12 cellular contexts compared by ENCODE assay signal in the genomic region with DNA sequence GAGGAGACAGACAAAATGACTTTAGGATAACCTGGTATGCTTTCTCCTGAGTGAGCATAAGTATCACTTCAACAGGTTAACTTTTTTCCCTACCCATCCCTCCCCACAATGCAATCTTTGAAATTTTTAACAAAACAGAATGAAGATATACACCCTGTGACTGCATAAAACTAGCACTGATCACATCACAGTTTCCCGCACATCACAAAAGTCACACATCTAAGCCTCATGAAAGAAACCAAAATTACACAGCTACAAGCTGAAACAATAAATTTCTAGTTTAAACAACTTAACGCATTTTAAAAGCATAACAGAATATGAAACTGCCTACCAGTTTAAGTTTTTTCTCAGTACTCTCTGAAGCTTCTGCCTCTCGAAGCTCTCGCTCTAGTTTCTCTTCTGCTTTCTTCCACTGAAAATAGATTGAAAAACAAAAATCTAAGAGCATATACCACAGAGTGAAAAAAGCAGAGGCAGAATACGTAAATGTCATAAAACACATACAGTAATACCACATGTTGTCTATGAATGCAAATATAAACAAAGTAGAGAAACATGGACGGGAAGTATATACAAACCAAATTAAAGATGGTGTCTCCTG. TPM values are rescaled to one million over a fixed set of nuclear protein-coding genes. Genes with fewer than 3 reads are reported as not detected.
A peak's percentile ranks its signal among the peaks of the same experiment; 100 is the strongest.
DNase-seq lines count a peak whose midpoint lies in the region; ATAC-seq and TF ChIP-seq lines count a peak whose summit lies in the region.
"Had no signal": no experiment of that assay in that cellular context is flagged by ENCODE, and none has a peak within 500 bp of the region (broad histone marks: within the 10 kb centered on the region; RNA-seq: fewer than 3 reads in every experiment).

No MANE protein-coding gene starts in this region.

- H3K36me3 ChIP-seq in ovary, result no peaks in the 10 kb centered on the region

- H3K4me3 ChIP-seq in GM12864 (ENCODE audit: low read depth, low read length), result peak overlapping the region; percentile 33
- H3K4me3 ChIP-seq in ovary, result no peak overlapping the region
- H3K4me3 ChIP-seq: hepatocyte, skin epidermis had no signal

- H3K27me3 Mint-ChIP-seq in IgD-negative memory B cell, result no peaks in the 10 kb centered on the region

- peaks cover 7% of the 10 kb centered on the region for H3K36me3 Mint-ChIP-seq in IgD-negative memory B cell

- peaks cover 21 to 24% (median 22%) of the 10 kb centered on the region in 3 donors for H3K4me1 Mint-ChIP-seq in IgD-negative memory B cell

- H3K9me3 ChIP-seq in ovary, result no peaks in the 10 kb centered on the region

- intact Hi-C loops in ovary (cut with DNase I), result no loop called here

- peak; percentile 93 for ATAC-seq in GM19397 (IDR thresholded peaks at IDR 0.05; ENCODE audit: unreplicated experiment)
- ATAC-seq in HG02884 (IDR thresholded peaks at IDR 0.05; ENCODE audit: unreplicated experiment), result peak; percentile 98

- 93% methylated on average over 6 of the region's 6 CpGs for WGBS in ovary, 3 donors

- peak overlapping the region; percentile 56 to 96 (median 95) for H3K27ac Mint-ChIP-seq in IgD-negative memory B cell
- H3K27ac Mint-ChIP-seq: activated naive CD4-positive, alpha-beta T cell treated with anti-CD3 and anti-CD28 coated beads for 36 hours had no signal

- no peaks in the 10 kb centered on the region for H3K27me3 ChIP-seq in ovary
- H3K27me3 ChIP-seq: hepatocyte had no signal

- TF ChIP-seq CTCF in GM12864 (IDR thresholded peaks at IDR 0.05; ENCODE audit: low read depth, low read length, missing control alignments) (no peak), ovary (IDR thresholded peaks at IDR 0.05) (no peak)

- H3K9me3 Mint-ChIP-seq in IgD-negative memory B cell, result no peaks in the 10 kb centered on the region
- H3K9me3 Mint-ChIP-seq: activated naive CD4-positive, alpha-beta T cell treated with anti-CD3 and anti-CD28 coated beads for 36 hours had no signal

- TF ChIP-seq POLR2A in ovary (IDR thresholded peaks at IDR 0.05), result no peak

- no peak for TF ChIP-seq EP300 in ovary (IDR thresholded peaks at IDR 0.05)

- peak overlapping the region; percentile 77 to 94 (median 89) for H3K4me3 Mint-ChIP-seq in IgD-negative memory B cell
- H3K4me3 Mint-ChIP-seq: activated naive CD4-positive, alpha-beta T cell treated with anti-CD3 and anti-CD28 coated beads for 36 hours had no signal

- H3K27ac ChIP-seq in ovary, result no peak overlapping the region
- H3K27ac ChIP-seq: hepatocyte, skin epidermis had no signal

- DNase-seq in GM12864 (ENCODE audit: low read depth) (peak; percentile 75), HPDE6-E6E7 (ENCODE audit: extremely low spot score) (no peak), ovary (no peak)
- DNase-seq in activated T-cell treated with anti-CD3 and anti-CD28 coated beads, Interleukin-2, amount 50 U/mL, for 1 hour, result no peak
- DNase-seq in activated CD4-positive, CD25-positive, alpha-beta regulatory T cell (lab: John Stamatoyannopoulos, UW), result no peak
- DNase-seq: activated naive CD4-positive, alpha-beta T cell treated with anti-CD3 and anti-CD28 coated beads for 36 hours; stimulated activated naive CD4-positive, alpha-beta T cell had no signal

- no peaks in the 10 kb centered on the region for H3K4me1 ChIP-seq in ovary (ENCODE audit: insufficient read depth)

RNA-seq across cellular contexts. Expression of a gene that starts 18.1 kb away (rescaled TPM):
- polyA plus RNA-seq in IgD-negative memory B cell, result 27.3 TPM
- 10 to 100 TPM; 12.8 to 29.2 (median 17.3) TPM for total RNA-seq in ovary
- 10 to 100 TPM in 1 of 2 donors, 1 to 10 TPM in 1; 4.3 to 12.0 TPM for polyA plus RNA-seq in ovary

RNA-seq across cellular contexts. Expression of a gene that starts 57.7 kb away (rescaled TPM):
- 2.9 TPM for polyA plus RNA-seq in IgD-negative memory B cell
- 10 to 100 TPM in 5 of 7 donors, 1 to 10 TPM in 2; 8.7 to 20.4 (median 10.9) TPM for total RNA-seq in ovary
- polyA plus RNA-seq in ovary, result 1 to 10 TPM; 5.6 to 7.7 TPM
